ENCODE assay signal across 9 cellular contexts in the genomic region with DNA sequence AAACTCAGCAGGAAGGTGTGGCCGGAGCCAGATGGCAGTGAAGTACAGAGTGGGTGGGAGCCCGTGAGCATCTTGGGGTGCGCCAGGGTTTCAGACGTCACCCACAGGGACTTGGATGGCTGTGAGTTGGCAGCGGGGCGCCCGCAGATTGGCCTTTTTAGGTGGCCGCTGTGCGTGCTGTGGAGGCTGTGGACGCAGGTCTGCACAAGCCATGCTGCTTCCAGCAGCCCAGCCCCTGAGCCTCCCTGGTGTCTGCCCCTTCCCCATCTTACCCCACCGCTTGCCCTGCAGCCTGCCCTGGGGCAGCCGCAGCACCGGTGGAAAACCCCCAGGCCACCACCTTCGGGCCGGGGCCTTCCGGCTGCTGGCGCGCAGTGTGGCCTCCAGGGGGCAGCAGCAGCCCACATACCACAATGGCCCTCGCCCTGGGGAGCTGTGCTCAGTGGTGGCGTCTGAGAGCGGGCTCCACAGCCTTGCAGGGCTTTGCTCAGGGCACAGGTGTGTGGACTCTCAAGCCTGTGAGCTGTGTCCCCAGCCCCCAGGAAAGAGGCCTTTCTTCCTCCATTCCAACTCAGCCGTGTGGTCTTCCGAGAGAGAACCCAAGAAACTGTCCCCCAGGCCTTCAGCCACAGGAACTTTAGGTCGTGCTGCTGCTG. TPM values are rescaled to one million over a fixed set of nuclear protein-coding genes. Genes with fewer than 3 reads are reported as not detected.
DNase-seq lines count a peak whose midpoint lies in the region; TF ChIP-seq lines count a peak whose summit lies in the region.
"Had no signal": no experiment of that assay in that cellular context is flagged by ENCODE, and none has a peak within 500 bp of the region (broad histone marks: within the 10 kb centered on the region; RNA-seq: fewer than 3 reads in every experiment).

No MANE protein-coding gene starts in this region.

- no peak overlapping the region for H2AFZ ChIP-seq in osteoblast (ENCODE audit: low read length)

- H4K20me1 ChIP-seq in osteoblast (ENCODE audit: insufficient read depth, low read length), result peaks cover 16% of the 10 kb centered on the region

- H3K4me2 ChIP-seq in osteoblast (ENCODE audit: insufficient read depth, low read length), result no peak overlapping the region

- no peaks in the 10 kb centered on the region for H3K4me1 ChIP-seq in osteoblast (ENCODE audit: insufficient read depth, low read length)
- peaks cover 0 to 6% of the 10 kb centered on the region in 2 donors for H3K4me1 ChIP-seq in thyroid gland

- DNase-seq in 8988T, result peak; percentile 94
- DNase-seq in GM13977 (ENCODE audit: low spot score), result peak; percentile 97
- DNase-seq in LHCN-M2 (ENCODE audit: low read depth), result peak; percentile 45
- peak; percentile 88 for DNase-seq in SHP77 treated with DMSO at 0.1 percent for 48 hours (lab: John Stamatoyannopoulos, UW)
- DNase-seq in activated T-helper 9 cell treated with anti-CD3 and anti-CD28 coated beads, Interleukin-2, amount 50 U/mL, for 16 hours (ENCODE audit: low read depth), result peak; percentile 83
- peak; percentile 32 for DNase-seq in foreskin melanocyte
- DNase-seq in osteoblast (ENCODE audit: insufficient read length, low spot score, missing footprints), result peak; percentile 100
- DNase-seq in thyroid gland, result peak; percentile 58 to 72

- TF ChIP-seq POLR2A in thyroid gland (IDR thresholded peaks at IDR 0.05), result no peak

- H3K27ac ChIP-seq in osteoblast (ENCODE audit: low read depth, low read length) (no peak overlapping the region), thyroid gland (no peak overlapping the region)

- TF ChIP-seq CTCF in GM13977 (IDR thresholded peaks at IDR 0.05; ENCODE audit: extremely low read depth, insufficient read depth, missing control alignments), result peak; percentile 99
- TF ChIP-seq CTCF in osteoblast (IDR thresholded peaks at IDR 0.05; ENCODE audit: extremely low read depth, low read depth, low read length), result peak; percentile 83
- peak; percentile 89 to 98 (median 94) for TF ChIP-seq CTCF in thyroid gland (IDR thresholded peaks at IDR 0.05)

- H3K4me3 ChIP-seq in osteoblast (ENCODE audit: insufficient read depth, low read length), result no peak overlapping the region
- H3K4me3 ChIP-seq in thyroid gland (replicated peaks in 1 of 3), result no peak overlapping the region

- in situ Hi-C loops in GM13977 (cut with MboI; ENCODE audit: low pct_unique_long_range_greater_than_20kb, low sequenced_read_pairs, unreplicated experiment), result loop anchor here (5.0 kb wide), 1 partner anchor 546 kb away; no protein-coding TSS in a partner anchor

- H3K27me3 ChIP-seq in osteoblast (ENCODE audit: insufficient read depth, low read length) (no peaks in the 10 kb centered on the region), thyroid gland (no peaks in the 10 kb centered on the region)

- WGBS in thyroid gland, 2 donors, result 50 to 74% methylated on average over 13 to 14 of the region's 24 CpGs

- no peaks in the 10 kb centered on the region for H3K36me3 ChIP-seq in osteoblast (ENCODE audit: insufficient read depth, low read length)
- no peaks in the 10 kb centered on the region for H3K36me3 ChIP-seq in thyroid gland

- intact Hi-C loops in thyroid gland (cut with DNase I), result loop anchor here (5.0 to 10.0 kb wide), 4 partner anchors 151 to 678 kb away; no protein-coding TSS in a partner anchor

- H3K79me2 ChIP-seq in osteoblast (ENCODE audit: insufficient read depth, low read length), result no peaks in the 10 kb centered on the region

- H3K9me3 ChIP-seq in osteoblast (ENCODE audit: low read depth, low read length) (no peaks in the 10 kb centered on the region), thyroid gland (no peaks in the 10 kb centered on the region)

RNA-seq across cellular contexts. Expression of gene ENDOV, which starts 11.8 kb away (rescaled TPM):
- total RNA-seq in LHCN-M2 (2014; rRNA removed) (11.5 and 13.7 TPM in 2 replicates), osteoblast (19.5 and 25.9 TPM in 2 replicates), thyroid gland (10 to 100 TPM; 18.8 to 37.1 (median 21.2) TPM)
- 17.3 TPM for polyA plus RNA-seq in LHCN-M2 (2012)

RNA-seq across cellular contexts. Expression of gene NPTX1, which starts 49.6 kb away (rescaled TPM):
- total RNA-seq in LHCN-M2 (2014; rRNA removed), result 0.45 and 0.80 TPM in 2 replicates
- 0.35 TPM for polyA plus RNA-seq in LHCN-M2 (2012)
- total RNA-seq in osteoblast, result under 0.01 and 0.29 TPM in 2 replicates
- under 1 TPM in 2 of 4 donors, not detected in 2; 0.92 to 0.98 TPM for total RNA-seq in thyroid gland
- total RNA-seq: subcutaneous adipose tissue had no signal

Comparison
In these comparisons a context has a peak if more than half of its experiments do, and no peak if none do; other contexts are left out.
1. DNase-seq: peak in every context shown above with its lines; median percentile 100 in osteoblast; 97 in GM13977; 94 in 8988T; 88 in SHP77 treated with DMSO at 0.1 percent for 48 hours; 83 in activated T-helper 9 cell treated with anti-CD3 and anti-CD28 coated beads, Interleukin-2, amount 50 U/mL, for 16 hours; 65 in thyroid gland; 45 in LHCN-M2; 32 in foreskin melanocyte.